In the genomic region with DNA sequence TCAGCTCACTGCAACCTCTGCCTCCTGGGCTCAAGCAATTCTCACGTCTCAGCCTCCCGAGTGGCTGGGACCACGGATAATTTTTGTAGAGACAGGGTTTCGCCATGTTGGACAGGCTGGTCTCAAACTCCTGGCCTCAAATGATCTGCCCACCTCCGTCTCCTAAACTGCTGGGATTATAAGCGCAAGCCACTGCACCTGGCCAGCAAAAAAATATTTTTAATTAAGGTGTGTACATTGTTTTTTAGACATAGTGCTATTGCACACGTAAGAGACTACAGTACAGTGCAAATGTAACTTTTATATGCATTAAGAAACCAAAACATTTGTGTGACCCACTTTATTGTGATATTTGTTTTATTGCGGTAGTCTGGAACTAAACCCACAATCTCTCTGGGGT, we compare ENCODE assay signal across 38 cellular contexts. TPM values are rescaled to one million over a fixed set of nuclear protein-coding genes. Genes with fewer than 3 reads are reported as not detected.
"Had no signal": no experiment of that assay in that cellular context is flagged by ENCODE, and none has a peak within 500 bp of the region (broad histone marks: within the 10 kb centered on the region; RNA-seq: fewer than 3 reads in every experiment).

No MANE protein-coding gene starts in this region.

- DNase-seq: Karpas-422, Kasumi-1, MG63, MM.1S, MV-4-11, NCI-H1048, NCI-H1092, NCI-H1092 treated with DMSO at 0.1 percent for 48 hours, NCI-H1105, NCI-H1105 treated with DMSO at 0.1 percent for 48 hours, NCI-H1417, NCI-H1417 treated with DMSO at 0.1 percent for 48 hours, NCI-H1436, NCI-H1436 treated with DMSO at 0.1 percent for 48 hours, NCI-H146, NCI-H1694, NCI-H1694 treated with DMSO at 0.1 percent for 48 hours, NCI-H187, NCI-H187 treated with DMSO at 0.1 percent for 48 hours, NCI-H1930, NCI-H2029, NCI-H2029 treated with DMSO at 0.1 percent for 48 hours, NCI-H2081, NCI-H2081 treated with DMSO at 0.1 percent for 48 hours, NCI-H2107, NCI-H2171, NCI-H2171 treated with DMSO at 0.1 percent for 48 hours, NCI-H2227 treated with DMSO at 0.1 percent for 48 hours, NCI-H226, NCI-H345, NCI-H446, NCI-H446 treated with DMSO at 0.1 percent for 48 hours, NCI-H510A, NCI-H524 had no signal

- H3K36me3 ChIP-seq: MG63 had no signal

- H3K4me3 ChIP-seq: MG63 had no signal

RNA-seq across cellular contexts. Expression of a gene that starts 49.0 kb away (rescaled TPM):
- total RNA-seq: LHCN-M2, M059J, MCF 10A, NCI-H460 had no signal
